Comparison of ENCODE assay signal across 9 cellular contexts in the genomic region with DNA sequence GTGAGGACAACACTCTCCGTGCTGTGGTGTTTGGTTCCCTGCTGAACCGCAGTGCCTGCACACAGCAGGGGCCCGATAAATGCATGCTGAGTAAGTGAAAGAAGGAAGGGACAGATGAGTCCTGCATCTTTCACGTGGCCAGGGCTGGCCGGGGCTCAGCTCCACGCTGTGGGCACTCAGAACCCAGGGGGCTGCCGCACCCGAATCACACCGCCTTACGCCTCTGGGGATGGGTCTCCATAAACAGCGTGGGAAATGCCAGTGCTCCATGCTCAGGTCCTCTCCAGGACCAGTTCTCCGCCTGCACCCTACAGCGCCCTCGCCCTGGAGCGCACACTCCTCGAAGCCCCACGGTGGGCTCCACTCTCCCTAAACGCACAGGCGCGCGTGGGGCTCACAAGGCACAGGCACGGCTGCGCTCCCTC. TPM values are rescaled to one million over a fixed set of nuclear protein-coding genes. Genes with fewer than 3 reads are reported as not detected.
DNase-seq lines count a peak whose midpoint lies in the region; ATAC-seq and TF ChIP-seq lines count a peak whose summit lies in the region.
"Had no signal": no experiment of that assay in that cellular context is flagged by ENCODE, and none has a peak within 500 bp of the region (broad histone marks: within the 10 kb centered on the region; RNA-seq: fewer than 3 reads in every experiment).

No MANE protein-coding gene starts in this region.

- intact Hi-C loops in activated CD4-positive, alpha-beta memory T cell treated with anti-CD3 and anti-CD28 coated beads for 36 hours (cut with micrococcal nuclease) = no loop called here
- intact Hi-C loops in right cardiac atrium (cut with DNase I) (no loop called here), sigmoid colon (cut with DNase I) (no loop called here)

- H3K9me3 Mint-ChIP-seq in GM23338 = no peaks in the 10 kb centered on the region
- H3K9me3 Mint-ChIP-seq in activated CD4-positive, alpha-beta memory T cell treated with anti-CD3 and anti-CD28 coated beads for 36 hours = no peaks in the 10 kb centered on the region

- H2AFZ ChIP-seq in GM23338 = peak overlapping the region; percentile 94

- no peaks in the 10 kb centered on the region for H3F3A ChIP-seq in GM23338 (replicated peaks; ENCODE audit: low read depth)

- DNase-seq in GM23338 (ENCODE audit: low spot score) (no peak), right cardiac atrium (peak in 2 of 3 donors; percentile 8 to 45), sigmoid colon (peak; percentile 38), amygdala (lab: John Stamatoyannopoulos, UW) (no peak)
- DNase-seq in activated CD4-positive, alpha-beta memory T cell treated with anti-CD3 and anti-CD28 coated beads for 36 hours = peak; percentile 22

- peaks cover 10% of the 10 kb centered on the region for H3K4me1 Mint-ChIP-seq in GM23338
- H3K4me1 Mint-ChIP-seq in activated CD4-positive, alpha-beta memory T cell treated with anti-CD3 and anti-CD28 coated beads for 36 hours (ENCODE audit: low read depth) = peaks cover 35% of the 10 kb centered on the region

- no peak overlapping the region for H3K27ac Mint-ChIP-seq in GM23338
- H3K27ac Mint-ChIP-seq in activated CD4-positive, alpha-beta memory T cell treated with anti-CD3 and anti-CD28 coated beads for 36 hours = no peak overlapping the region

- no peaks in the 10 kb centered on the region for H3K79me2 ChIP-seq in GM23338 (replicated peaks; ENCODE audit: insufficient read depth)

- peak overlapping the region; percentile 87 for H3K4me2 ChIP-seq in GM23338

- H3K4me3 ChIP-seq in GM23338 (peak overlapping the region; percentile 75), right cardiac atrium (ENCODE audit: low read length) (no peak overlapping the region), sigmoid colon (peak overlapping the region in 3 of 4 donors; percentile 23 to 43 (median 40))

- peak; percentile 3; the same call in 2 of the 3 replicates for ATAC-seq in GM23338
- ATAC-seq in right cardiac atrium = no peak
- ATAC-seq in GM18519 (IDR thresholded peaks at IDR 0.05; ENCODE audit: low FRiP score, unreplicated experiment) = no peak
- ATAC-seq in activated CD4-positive, CD25-positive, alpha-beta regulatory T cell treated with anti-CD3 and anti-CD28 coated beads, Interleukin-2, amount 50 U/mL, for 24 hours = no peak
- no peak for ATAC-seq in GM18498 (IDR thresholded peaks at IDR 0.05; ENCODE audit: unreplicated experiment)

- H3K4me1 ChIP-seq in GM23338 (ENCODE audit: insufficient read depth) (0 out of 2 replicates have a peak, but pooled peaks cover 6% of the 10 kb centered on the region), right cardiac atrium (ENCODE audit: control insufficient read depth, insufficient read depth, low read length) (no peaks in the 10 kb centered on the region), sigmoid colon (peaks cover 0 to 17% (median 14%) of the 10 kb centered on the region in 4 donors)

- CTCF ChIA-PET in activated CD4-positive, alpha-beta memory T cell treated with anti-CD3 and anti-CD28 coated beads for 36 hours (lab: Charles Lee) = interaction anchor here (0.9 kb wide), 1 partner anchor 24 kb away, joined by 4 read pairs; no protein-coding TSS in a partner anchor

- peak overlapping the region; percentile 70 for H3K4me3 Mint-ChIP-seq in GM23338
- peak overlapping the region; percentile 69 for H3K4me3 Mint-ChIP-seq in activated CD4-positive, alpha-beta memory T cell treated with anti-CD3 and anti-CD28 coated beads for 36 hours

- WGBS in right cardiac atrium = 10% methylated on average over 23 of the region's 23 CpGs
- WGBS in sigmoid colon, 2 donors = 13 to 15% methylated on average over 23 of the region's 23 CpGs

- H3K36me3 Mint-ChIP-seq in GM23338 (ENCODE audit: low read depth) = no peaks in the 10 kb centered on the region; the same call in 2 of the 3 replicates
- H3K36me3 Mint-ChIP-seq in activated CD4-positive, alpha-beta memory T cell treated with anti-CD3 and anti-CD28 coated beads for 36 hours = no peaks in the 10 kb centered on the region

- POLR2A ChIA-PET in activated CD4-positive, alpha-beta memory T cell treated with anti-CD3 and anti-CD28 coated beads for 36 hours (lab: Charles Lee) = no interaction called here

- TF ChIP-seq POLR2A in sigmoid colon (IDR thresholded peaks at IDR 0.05) = no peak

- no peak overlapping the region for H3K27ac ChIP-seq in GM23338 (ENCODE audit: low read depth)
- H3K27ac ChIP-seq in right cardiac atrium (ENCODE audit: low read length) = no peak overlapping the region
- H3K27ac ChIP-seq in sigmoid colon = no peak overlapping the region

- H3K27me3 ChIP-seq in GM23338 (ENCODE audit: insufficient read depth) (peaks cover 44% of the 10 kb centered on the region), right cardiac atrium (ENCODE audit: control insufficient read depth, insufficient read depth) (no peaks in the 10 kb centered on the region), sigmoid colon (peaks cover 23 to 49% (median 30%) of the 10 kb centered on the region in 3 donors)

- H3K36me3 ChIP-seq in GM23338 (ENCODE audit: insufficient read depth) (no peaks in the 10 kb centered on the region), sigmoid colon (no peaks in the 10 kb centered on the region)

- H3K9me3 ChIP-seq in right cardiac atrium (ENCODE audit: control insufficient read depth, low read length) = no peaks in the 10 kb centered on the region
- no peaks in the 10 kb centered on the region for H3K9me3 ChIP-seq in sigmoid colon

- no peaks in the 10 kb centered on the region; the same call in 1 of the 2 replicates for H4K20me1 ChIP-seq in GM23338 (replicated peaks; ENCODE audit: insufficient read depth)

- TF ChIP-seq CTCF in GM23338 (conservative IDR thresholded peaks at IDR 0.05; ENCODE audit: low read depth in 2 of 2) = no peak
- TF ChIP-seq CTCF in sigmoid colon (IDR thresholded peaks at IDR 0.05) = no peak

- peaks cover 40% of the 10 kb centered on the region for H3K27me3 Mint-ChIP-seq in GM23338 (ENCODE audit: insufficient read depth, low read depth, poor library complexity)
- H3K27me3 Mint-ChIP-seq in activated CD4-positive, alpha-beta memory T cell treated with anti-CD3 and anti-CD28 coated beads for 36 hours = peaks cover 11% of the 10 kb centered on the region

- no peak for TF ChIP-seq EP300 in sigmoid colon (IDR thresholded peaks at IDR 0.05)

- H3K9me2 ChIP-seq in GM23338 (ENCODE audit: insufficient read depth) = no peaks in the 10 kb centered on the region

TF ChIP-seq in GM23338, 12 proteins besides CTCF, POLR2A, EP300 and RAD21:
- peak; percentile 33 for TF ChIP-seq EZH2 (IDR thresholded peaks at IDR 0.05; ENCODE audit: low read depth, unreplicated experiment)
- TF ChIP-seq, protein P1, sequence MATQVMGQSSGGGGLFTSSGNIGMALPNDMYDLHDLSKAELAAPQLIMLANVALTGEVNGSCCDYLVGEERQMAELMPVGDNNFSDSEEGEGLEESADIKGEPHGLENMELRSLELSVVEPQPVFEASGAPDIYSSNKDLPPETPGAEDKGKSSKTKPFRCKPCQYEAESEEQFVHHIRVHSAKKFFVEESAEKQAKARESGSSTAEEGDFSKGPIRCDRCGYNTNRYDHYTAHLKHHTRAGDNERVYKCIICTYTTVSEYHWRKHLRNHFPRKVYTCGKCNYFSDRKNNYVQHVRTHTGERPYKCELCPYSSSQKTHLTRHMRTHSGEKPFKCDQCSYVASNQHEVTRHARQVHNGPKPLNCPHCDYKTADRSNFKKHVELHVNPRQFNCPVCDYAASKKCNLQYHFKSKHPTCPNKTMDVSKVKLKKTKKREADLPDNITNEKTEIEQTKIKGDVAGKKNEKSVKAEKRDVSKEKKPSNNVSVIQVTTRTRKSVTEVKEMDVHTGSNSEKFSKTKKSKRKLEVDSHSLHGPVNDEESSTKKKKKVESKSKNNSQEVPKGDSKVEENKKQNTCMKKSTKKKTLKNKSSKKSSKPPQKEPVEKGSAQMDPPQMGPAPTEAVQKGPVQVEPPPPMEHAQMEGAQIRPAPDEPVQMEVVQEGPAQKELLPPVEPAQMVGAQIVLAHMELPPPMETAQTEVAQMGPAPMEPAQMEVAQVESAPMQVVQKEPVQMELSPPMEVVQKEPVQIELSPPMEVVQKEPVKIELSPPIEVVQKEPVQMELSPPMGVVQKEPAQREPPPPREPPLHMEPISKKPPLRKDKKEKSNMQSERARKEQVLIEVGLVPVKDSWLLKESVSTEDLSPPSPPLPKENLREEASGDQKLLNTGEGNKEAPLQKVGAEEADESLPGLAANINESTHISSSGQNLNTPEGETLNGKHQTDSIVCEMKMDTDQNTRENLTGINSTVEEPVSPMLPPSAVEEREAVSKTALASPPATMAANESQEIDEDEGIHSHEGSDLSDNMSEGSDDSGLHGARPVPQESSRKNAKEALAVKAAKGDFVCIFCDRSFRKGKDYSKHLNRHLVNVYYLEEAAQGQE (IDR thresholded peaks at IDR 0.05; ENCODE audit: unreplicated experiment) = no peak

RNA-seq across cellular contexts. Expression of gene RASGEF1A, which starts 38.1 kb away (rescaled TPM):
- 34.6 and 37.8 TPM in 2 replicates for total RNA-seq in GM23338 (2014; rRNA removed; shearing (Covaris generic))
- 8.0 and 8.1 TPM in 2 replicates for polyA plus RNA-seq in GM23338 (2016; fragmentation: Nextera tagmentation; extraction: Ambion mirVana)
- 1 to 10 TPM; 1.2 to 1.9 TPM for total RNA-seq in activated CD4-positive, alpha-beta memory T cell treated with anti-CD3 and anti-CD28 coated beads for 36 hours
- 1 to 10 TPM; 2.0 to 3.4 (median 3.0) TPM for total RNA-seq in right cardiac atrium
- 1.6 TPM for polyA plus RNA-seq in right cardiac atrium
- 1 to 10 TPM in 1 of 4 donors, under 1 TPM in 3; 0.27 to 2.5 (median 0.34) TPM for total RNA-seq in sigmoid colon
- 1 to 10 TPM in 1 of 3 donors, under 1 TPM in 2; 0.46 to 1.6 (median 0.60) TPM for polyA plus RNA-seq in sigmoid colon
- total RNA-seq: HT1080 had no signal

Comparison
In these comparisons a context has a peak if more than half of its experiments do, and no peak if none do; other contexts are left out.
1. DNase-seq: peak in activated CD4-positive, alpha-beta memory T cell treated with anti-CD3 and anti-CD28 coated beads for 36 hours (single experiment), right cardiac atrium (2 of 3) and sigmoid colon (single experiment); none in GM23338 (single experiment) and amygdala (0 of 56).